Comparison of ENCODE assay signal across 8 cellular contexts in the genomic region with DNA sequence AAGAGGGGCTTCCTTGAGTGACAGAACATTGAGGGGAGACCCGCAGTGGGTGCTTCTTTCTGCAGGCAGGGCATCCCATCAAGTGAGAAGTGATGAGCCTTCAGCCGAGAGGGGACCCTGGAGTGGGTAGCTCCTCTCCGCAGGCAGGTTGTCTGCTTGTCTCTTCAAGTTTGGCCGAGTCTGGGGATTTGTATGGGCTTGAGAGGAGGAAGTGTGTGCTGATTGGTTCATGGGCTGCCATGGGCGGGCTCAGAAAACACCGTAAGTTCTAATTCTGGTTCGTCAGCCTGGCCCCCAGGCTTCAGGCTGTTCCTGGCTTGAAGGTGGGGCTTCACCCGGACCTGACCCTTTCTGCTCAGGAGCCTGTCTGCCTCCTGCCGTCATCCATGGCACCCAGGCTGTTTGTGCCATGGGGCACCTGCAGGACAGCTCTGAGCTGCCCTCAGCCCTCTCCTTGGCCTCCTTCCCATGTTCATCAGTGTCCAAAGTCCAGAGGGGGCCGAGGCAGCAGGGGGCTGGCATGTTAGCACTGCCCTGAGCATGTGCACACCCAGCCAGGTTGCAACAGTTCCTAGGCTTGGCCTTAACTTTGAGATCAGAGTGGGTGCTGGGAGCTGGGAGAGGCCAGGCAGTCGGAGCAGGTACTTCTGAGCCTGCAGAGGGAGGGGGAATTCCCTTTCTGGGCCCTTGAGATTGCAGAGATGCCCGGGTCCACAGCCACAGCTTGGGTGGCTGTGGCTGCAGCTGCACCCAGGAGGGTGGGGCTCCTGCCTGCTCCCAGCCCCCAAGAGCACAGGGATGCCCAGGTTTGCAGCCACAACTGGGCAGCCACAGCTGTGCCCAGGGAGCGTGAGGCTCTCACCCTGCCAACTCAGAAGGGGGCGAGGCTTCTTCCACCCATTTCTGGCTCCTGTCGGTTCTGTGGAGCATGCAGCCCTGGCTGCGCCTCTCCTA. TPM values are rescaled to one million over a fixed set of nuclear protein-coding genes. Genes with fewer than 3 reads are reported as not detected.
DNase-seq lines count a peak whose midpoint lies in the region; ATAC-seq and TF ChIP-seq lines count a peak whose summit lies in the region.

No MANE protein-coding gene starts in this region.

- no peaks in the 10 kb centered on the region for H3K9me3 ChIP-seq in suprapubic skin

- no peaks in the 10 kb centered on the region for H3K27me3 Mint-ChIP-seq in activated CD4-positive, alpha-beta T cell treated with anti-CD3 and anti-CD28 coated beads, Interleukin-2, amount 10 ng/mL, durations not matched to agents 24 days and 14 days
- no peaks in the 10 kb centered on the region for H3K27me3 Mint-ChIP-seq in HFFc6 (ENCODE audit: insufficient read depth)

- no peak overlapping the region for H3K4me3 Mint-ChIP-seq in activated CD4-positive, alpha-beta T cell treated with anti-CD3 and anti-CD28 coated beads, Interleukin-2, amount 10 ng/mL, durations not matched to agents 24 days and 14 days
- H3K4me3 Mint-ChIP-seq in HFFc6 = no peak overlapping the region

- no peaks in the 10 kb centered on the region for H3K27me3 ChIP-seq in suprapubic skin

- H3K4me1 ChIP-seq in suprapubic skin = peaks cover 7% of the 10 kb centered on the region

- H3K27ac Mint-ChIP-seq in activated CD4-positive, alpha-beta T cell treated with anti-CD3 and anti-CD28 coated beads, Interleukin-2, amount 10 ng/mL, durations not matched to agents 24 days and 14 days = no peak overlapping the region
- no peak overlapping the region for H3K27ac Mint-ChIP-seq in HFFc6

- ATAC-seq in HG02884 (IDR thresholded peaks at IDR 0.05; ENCODE audit: unreplicated experiment) = peak; percentile 51

- DNase-seq in activated CD4-positive, alpha-beta T cell treated with anti-CD3 and anti-CD28 coated beads, Interleukin-2, amount 10 ng/mL, durations not matched to agents 24 days and 14 days = peak; percentile 54
- no peak for DNase-seq in activated CD4-positive, alpha-beta T cell treated with anti-CD3 and anti-CD28 coated beads for 4 hours
- DNase-seq in epithelial cell of esophagus (ENCODE audit: low read depth) = peak; percentile 29
- DNase-seq in suprapubic skin (ENCODE audit: low spot score in 2 of 2) = no peak
- DNase-seq in putamen (ENCODE audit: low spot score) = no peak
- no peak for DNase-seq in HFFc6
- no peak for DNase-seq in CD1c-positive myeloid dendritic cell (ENCODE audit: extremely low spot score)

- no peak for TF ChIP-seq EP300 in suprapubic skin (IDR thresholded peaks at IDR 0.05)

- no peak for TF ChIP-seq POLR2A in suprapubic skin (IDR thresholded peaks at IDR 0.05)

- H3K36me3 ChIP-seq in suprapubic skin = peaks cover 24% of the 10 kb centered on the region

- TF ChIP-seq CTCF in epithelial cell of esophagus (IDR thresholded peaks at IDR 0.05; ENCODE audit: insufficient read depth, low read depth, low read length, missing control alignments) (no peak), suprapubic skin (IDR thresholded peaks at IDR 0.05) (no peak), HFFc6 (IDR thresholded peaks at IDR 0.05) (no peak)

- H3K4me3 ChIP-seq in epithelial cell of esophagus (ENCODE audit: low read length) = no peak overlapping the region
- H3K4me3 ChIP-seq in suprapubic skin = peak overlapping the region; percentile 9

- WGBS in suprapubic skin = 55% methylated on average over 10 of the region's 16 CpGs

- H3K36me3 Mint-ChIP-seq in activated CD4-positive, alpha-beta T cell treated with anti-CD3 and anti-CD28 coated beads, Interleukin-2, amount 10 ng/mL, durations not matched to agents 24 days and 14 days (ENCODE audit: low read depth) = peaks cover 60% of the 10 kb centered on the region
- H3K36me3 Mint-ChIP-seq in HFFc6 (ENCODE audit: low read depth) = peaks cover 7% of the 10 kb centered on the region; the same call in 1 of the 2 replicates

- intact Hi-C loops in activated CD4-positive, alpha-beta T cell treated with anti-CD3 and anti-CD28 coated beads, Interleukin-2, amount 10 ng/mL, durations not matched to agents 24 days and 14 days (cut with micrococcal nuclease) = no loop called here

- H3K27ac ChIP-seq in suprapubic skin = peak overlapping the region; percentile 68

- H3K9me3 Mint-ChIP-seq in activated CD4-positive, alpha-beta T cell treated with anti-CD3 and anti-CD28 coated beads, Interleukin-2, amount 10 ng/mL, durations not matched to agents 24 days and 14 days = no peaks in the 10 kb centered on the region
- H3K9me3 Mint-ChIP-seq in HFFc6 = no peaks in the 10 kb centered on the region

- H3K4me1 Mint-ChIP-seq in activated CD4-positive, alpha-beta T cell treated with anti-CD3 and anti-CD28 coated beads, Interleukin-2, amount 10 ng/mL, durations not matched to agents 24 days and 14 days = peaks cover 16% of the 10 kb centered on the region
- no peaks in the 10 kb centered on the region for H3K4me1 Mint-ChIP-seq in HFFc6 (ENCODE audit: low read depth)

RNA-seq across cellular contexts. Expression of a gene that starts 13.5 kb away (rescaled TPM):
- 66.5 and 73.4 TPM in 2 replicates for total RNA-seq in activated CD4-positive, alpha-beta T cell treated with anti-CD3 and anti-CD28 coated beads, Interleukin-2, amount 10 ng/mL, durations not matched to agents 24 days and 14 days
- 1 to 10 TPM; 4.9 to 6.8 (median 5.1) TPM for total RNA-seq in suprapubic skin
- total RNA-seq in HFFc6 (2021; fragmentation: NEBNext Ultra II Directional; extraction: Animal tissue kit (Norgen Biotek cat#: 25700)) = 10 to 100 TPM; 22.8 to 45.3 (median 38.6) TPM

RNA-seq across cellular contexts. Expression of a gene that starts 13.8 kb away (rescaled TPM):
- total RNA-seq in activated CD4-positive, alpha-beta T cell treated with anti-CD3 and anti-CD28 coated beads, Interleukin-2, amount 10 ng/mL, durations not matched to agents 24 days and 14 days = 21.0 and 21.1 TPM in 2 replicates
- 10 to 100 TPM; 11.0 to 15.0 (median 12.4) TPM for total RNA-seq in suprapubic skin
- total RNA-seq in HFFc6 (2021; fragmentation: NEBNext Ultra II Directional; extraction: Animal tissue kit (Norgen Biotek cat#: 25700)) = 10 to 100 TPM; 13.6 to 14.9 (median 14.3) TPM

Comparison
In these comparisons a context has a peak if more than half of its experiments do, and no peak if none do; other contexts are left out.
1. DNase-seq: peak in activated CD4-positive, alpha-beta T cell treated with anti-CD3 and anti-CD28 coated beads, Interleukin-2, amount 10 ng/mL, durations not matched to agents 24 days and 14 days (single experiment) and epithelial cell of esophagus (single experiment); none in activated CD4-positive, alpha-beta T cell treated with anti-CD3 and anti-CD28 coated beads for 4 hours (0 of 2), suprapubic skin (0 of 2), putamen (single experiment), HFFc6 (single experiment) and CD1c-positive myeloid dendritic cell (single experiment).